In the genomic region with DNA sequence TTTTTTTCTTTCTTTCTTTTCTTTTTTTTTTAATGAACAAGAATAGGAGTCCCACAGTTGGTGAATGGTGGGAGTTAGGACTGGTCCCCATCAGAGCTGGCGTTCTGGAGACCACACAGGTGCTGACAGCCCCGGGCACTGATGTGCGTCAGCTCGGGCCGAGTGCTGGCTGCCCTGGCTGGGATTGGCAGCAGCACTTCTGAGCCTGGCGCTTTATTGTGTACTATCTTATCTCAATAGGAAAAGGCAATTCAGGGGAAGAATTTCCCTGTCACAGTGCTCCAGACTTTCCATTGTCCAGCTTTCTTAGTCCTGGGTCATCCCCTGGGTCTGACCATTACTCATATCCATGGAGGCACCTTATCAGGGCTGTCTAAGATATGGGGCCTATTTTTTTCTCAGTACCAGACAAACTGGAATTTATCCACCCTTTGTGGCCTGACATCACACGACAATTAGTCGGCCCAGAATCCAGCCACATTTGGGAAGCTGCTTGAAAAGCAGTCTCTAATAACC, we compare ENCODE assay signal across 2 cellular contexts.
A peak's percentile ranks its signal among the peaks of the same experiment; 100 is the strongest.
TF ChIP-seq lines count a peak whose summit lies in the region.

No MANE protein-coding gene starts in this region.

TF ChIP-seq in IMR-90, 13 proteins besides CTCF, POLR2A, EP300 and RAD21:
- 0 out of 2 replicates have a peak, but pooled peaks have one; percentile 32 for TF ChIP-seq FOS (IDR thresholded peaks at IDR 0.05; ENCODE audit: low read depth, low read length)
- no peak for TF ChIP-seq SMC3 (IDR thresholded peaks at IDR 0.05; ENCODE audit: low read depth, low read length)

TF ChIP-seq in GM12891, 5 proteins besides CTCF, POLR2A, EP300 and RAD21:
- TF ChIP-seq POU2F2 (IDR thresholded peaks at IDR 0.05; ENCODE audit: low read depth, low read length) (no peak), TAF1 (IDR thresholded peaks at IDR 0.05; ENCODE audit: low read depth, low read length) (no peak), PAX5 (IDR thresholded peaks at IDR 0.05; ENCODE audit: insufficient read depth, low read length, severe bottlenecking) (no peak), POLR2AphosphoS5 (IDR thresholded peaks at IDR 0.05; ENCODE audit: low read depth, low read length) (no peak), SPI1 (IDR thresholded peaks at IDR 0.05; ENCODE audit: low read depth, low read length) (no peak)
